In genomic region chr16:70418993-70419318, GRCh38 we compare ENCODE assay signal across 15 cellular contexts. TPM values are rescaled to one million over a fixed set of nuclear protein-coding genes. Genes with fewer than 3 reads are reported as not detected.
DNase-seq lines count a peak whose midpoint lies in the region; ATAC-seq, FAIRE-seq and TF ChIP-seq lines count a peak whose summit lies in the region.
"Had no signal": no experiment of that assay in that cellular context is flagged by ENCODE, and none has a peak within 500 bp of the region (broad histone marks: within the 10 kb centered on the region; RNA-seq: fewer than 3 reads in every experiment).

No MANE protein-coding gene starts in this region.

- no peak for FAIRE-seq in H1 (lab: Jason Lieb, UNC)

- H2AFZ ChIP-seq in SU-DHL-6 (ENCODE audit: low read depth, low read length, severe bottlenecking) (no peak overlapping the region), H1 (ENCODE audit: low read length) (no peak overlapping the region)

- 0 out of 2 replicates have a peak overlapping the region, but pooled peaks have one; percentile 45 for H4K8ac ChIP-seq in H1 (ENCODE audit: extremely low read depth, insufficient read depth, low read length)

- no peak overlapping the region for H3K14ac ChIP-seq in H1 (ENCODE audit: insufficient read length)

- TF ChIP-seq RAD21 in H1 (IDR thresholded peaks at IDR 0.05 in 1 of 2, conservative IDR thresholded peaks at IDR 0.05 in 1 of 2; ENCODE audit: low read depth in 2 of 2, low read length in 2 of 2): no peak

- POLR2A ChIA-PET in H1 (lab: Charles Lee; ENCODE audit: partially characterized antibody): interaction anchor here (1.3 to 3.8 kb wide), 4 partner anchors 9 to 104 kb away, joined by 4 to 18 read pairs (median 7); partner anchors contain the start of gene COG4

- H3F3A ChIP-seq in SU-DHL-6 (ENCODE audit: insufficient read depth): peaks cover 18% of the 10 kb centered on the region; the same call in 1 of the 2 replicates

- no peak for TF ChIP-seq POLR2A in H1 (IDR thresholded peaks at IDR 0.05; ENCODE audit: control extremely low read depth in 1 of 2, low read depth in 2 of 2, low read length in 2 of 2)
- no peak for TF ChIP-seq POLR2A in vagina (IDR thresholded peaks at IDR 0.05)

- H2BK120ac ChIP-seq in H1 (replicated peaks; ENCODE audit: low read depth, low read length): no peak overlapping the region

- H3K27ac ChIP-seq in cardiac muscle cell (peak overlapping the region; percentile 77), SU-DHL-6 (ENCODE audit: low read depth, low read length) (peak overlapping the region; percentile 76; the same call in 1 of the 2 replicates), H1 (ENCODE audit: low read depth, low read length) (no peak overlapping the region; the same call in 1 of the 2 replicates), vagina (no peak overlapping the region)
- H3K27ac ChIP-seq: brain microvascular endothelial cell had no signal

- no peak overlapping the region for H4K91ac ChIP-seq in H1 (replicated peaks; ENCODE audit: insufficient read length, low read length)

- no peak overlapping the region for H3K23ac ChIP-seq in H1 (ENCODE audit: insufficient read length)

- no peak overlapping the region for H3K4me3 ChIP-seq in cardiac muscle cell
- no peak overlapping the region for H3K4me3 ChIP-seq in SU-DHL-6 (ENCODE audit: insufficient read depth, low read length, poor library complexity, severe bottlenecking)
- no peak overlapping the region for H3K4me3 ChIP-seq in H1 (ENCODE audit: extremely low read depth in 1 of 4, insufficient read depth in 2 of 4, low read depth in 3 of 4, low read length in 4 of 4)
- no peak overlapping the region for H3K4me3 ChIP-seq in vagina
- H3K4me3 ChIP-seq: skin epidermis had no signal

- H3K4me1 ChIP-seq in cardiac muscle cell (ENCODE audit: low read depth): peaks cover 69% of the 10 kb centered on the region
- H3K4me1 ChIP-seq in H1 (replicated peaks in 1 of 4; ENCODE audit: control insufficient read depth in 3 of 4, insufficient read depth in 4 of 4, low read length in 3 of 4): peaks cover 0 to 30% (median 20%) of the 10 kb centered on the region in 4 experiments; a peak in 6 of 7 replicates
- peaks cover 31% of the 10 kb centered on the region for H3K4me1 ChIP-seq in vagina

- H3K9me2 ChIP-seq in SU-DHL-6 (replicated peaks; ENCODE audit: insufficient read depth, low read length): no peaks in the 10 kb centered on the region

- H2BK5ac ChIP-seq in H1 (ENCODE audit: low read depth, low read length): no peak overlapping the region

- H3K9me3 ChIP-seq in cardiac muscle cell (ENCODE audit: low read depth): no peaks in the 10 kb centered on the region
- H3K9me3 ChIP-seq in SU-DHL-6 (ENCODE audit: insufficient read depth, low read length): no peaks in the 10 kb centered on the region
- H3K9me3 ChIP-seq in H1 (ENCODE audit: insufficient read depth in 2 of 2, low read depth in 1 of 2, low read length in 1 of 2): no peaks in the 10 kb centered on the region
- no peaks in the 10 kb centered on the region for H3K9me3 ChIP-seq in vagina

- H3K4ac ChIP-seq in H1 (replicated peaks; ENCODE audit: insufficient read length, low read depth, low read length): no peak overlapping the region

- ATAC-seq in left cardiac atrium: no peak

- TF ChIP-seq EP300 in H1 (IDR thresholded peaks at IDR 0.05; ENCODE audit: borderline replicate concordance in 1 of 2, low read depth in 2 of 2, low read length in 2 of 2): no peak

- WGBS in H1 (ENCODE audit: extremely low coverage in 1 of 2, insufficient coverage in 1 of 2, insufficient read length in 1 of 2, insufficient replicate concordance in 2 of 2, low coverage in 1 of 2, low lambda C conversion rate in 2 of 2, missing lambda C conversion rate in 1 of 2), 2 experiments: 95% methylated on average over 5 of the region's 5 CpGs; no CpG with 5 or more reads in 1 of the 2 experiments

- H3K79me2 ChIP-seq in SU-DHL-6 (ENCODE audit: insufficient read depth, low read length) (peaks cover 32% of the 10 kb centered on the region; the same call in 1 of the 2 replicates), H1 (ENCODE audit: control insufficient read depth in 1 of 2, insufficient read depth in 2 of 2, low read length in 2 of 2) (peaks cover 0 to 55% of the 10 kb centered on the region in 2 experiments; a peak in 2 of 4 replicates)

- no peaks in the 10 kb centered on the region for H4K20me1 ChIP-seq in SU-DHL-6 (ENCODE audit: low read depth, low read length)
- H4K20me1 ChIP-seq in H1 (replicated peaks in 1 of 2; ENCODE audit: control insufficient read depth in 1 of 2, insufficient read depth in 2 of 2, low read length in 2 of 2): peaks cover 6 to 23% of the 10 kb centered on the region in 2 experiments

- H3K27me3 ChIP-seq in cardiac muscle cell (no peaks in the 10 kb centered on the region), SU-DHL-6 (ENCODE audit: low read length) (no peaks in the 10 kb centered on the region), H1 (replicated peaks in 1 of 4; ENCODE audit: control insufficient read depth in 3 of 4, extremely low read depth in 1 of 4, insufficient read depth in 3 of 4, low read length in 3 of 4) (no peaks in the 10 kb centered on the region), vagina (no peaks in the 10 kb centered on the region)
- H3K27me3 ChIP-seq: brain microvascular endothelial cell had no signal

- no peak overlapping the region; the same call in 1 of the 2 replicates for H2AK5ac ChIP-seq in H1 (ENCODE audit: low read depth, low read length)

- no peaks in the 10 kb centered on the region for H3K23me2 ChIP-seq in H1 (ENCODE audit: low read depth, low read length)

- no peak for DNase-seq in cardiac muscle cell (ENCODE audit: low read depth in 1 of 2, low spot score in 1 of 2)
- no peak for DNase-seq in left cardiac atrium
- DNase-seq in H1 (ENCODE audit: low read depth in 1 of 2, low spot score in 2 of 2): no peak
- no peak for DNase-seq in NCI-H2227 treated with DMSO at 0.1 percent for 48 hours (lab: John Stamatoyannopoulos, UW)
- DNase-seq in NOMO-1 treated with dmso at 0.1 percent for 144 hours (lab: John Stamatoyannopoulos, UW; ENCODE audit: unreplicated experiment): no peak
- no peak for DNase-seq in vagina (ENCODE audit: extremely low spot score in 2 of 2)
- no peak for DNase-seq in GM10266 (ENCODE audit: extremely low spot score)
- DNase-seq: activated effector memory CD4-positive, alpha-beta T cell treated with Interleukin-2 at 50 U/mL for 16 hours; brain microvascular endothelial cell; DMS79 treated with DMSO at 0.1 percent for 48 hours; effector CD8-positive, alpha-beta T cell; NCI-H1694 treated with DMSO at 0.1 percent for 48 hours; occipital lobe had no signal

- H3K36me3 ChIP-seq in cardiac muscle cell (no peaks in the 10 kb centered on the region), SU-DHL-6 (ENCODE audit: low read length) (no peaks in the 10 kb centered on the region), H1 (ENCODE audit: control insufficient read depth in 2 of 4, insufficient read depth in 4 of 4, low read length in 3 of 4) (no peaks in the 10 kb centered on the region), vagina (no peaks in the 10 kb centered on the region)

- no peak overlapping the region for H2BK15ac ChIP-seq in H1 (ENCODE audit: low read length)

- H3K4me2 ChIP-seq in SU-DHL-6 (ENCODE audit: low read depth, low read length, poor library complexity, severe bottlenecking): peak overlapping the region; percentile 22
- no peak overlapping the region for H3K4me2 ChIP-seq in H1 (ENCODE audit: insufficient read depth in 1 of 2, low read depth in 2 of 2, low read length in 2 of 2)

- intact Hi-C loops in left cardiac atrium (cut with DNase I) (no loop called here), vagina (cut with DNase I) (loop anchor here (5.0 kb wide), 1 partner anchor 53 kb away; no protein-coding TSS in a partner anchor)

- no peak overlapping the region for H2BK20ac ChIP-seq in H1 (ENCODE audit: low read length)

- CTCF ChIA-PET in H1 (lab: Charles Lee; ENCODE audit: partially characterized antibody): interaction anchor here (0.8 to 4.1 kb wide), 10 partner anchors 9 to 51 kb away, joined by 3 to 27 read pairs (median 4); no protein-coding TSS in a partner anchor

- H3K79me1 ChIP-seq in H1 (ENCODE audit: low read depth, low read length): peaks cover 18% of the 10 kb centered on the region

- H3K56ac ChIP-seq in H1 (replicated peaks; ENCODE audit: insufficient read length, low read depth, low read length): no peak overlapping the region

- H3K9ac ChIP-seq in SU-DHL-6 (ENCODE audit: low read length) (peak overlapping the region; percentile 17), H1 (replicated peaks in 1 of 4; ENCODE audit: extremely low read depth in 1 of 4, low read depth in 3 of 4, low read length in 3 of 4) (0 out of 7 replicates have a peak overlapping the region, but pooled peaks of 1 of the 4 experiments have one; percentile 2)

- TF ChIP-seq CTCF in cardiac muscle cell (IDR thresholded peaks at IDR 0.05; ENCODE audit: low read depth, low read length): no peak
- TF ChIP-seq CTCF in SU-DHL-6 (IDR thresholded peaks at IDR 0.05; ENCODE audit: insufficient read depth, low read length, poor library complexity, severe bottlenecking): no peak
- TF ChIP-seq CTCF in H1 (IDR thresholded peaks at IDR 0.05; ENCODE audit: control extremely low read depth in 1 of 3, insufficient read depth in 1 of 3, low read depth in 1 of 3, low read length in 3 of 3): no peak
- TF ChIP-seq CTCF in vagina (IDR thresholded peaks at IDR 0.05): no peak
- TF ChIP-seq CTCF in GM10266 (IDR thresholded peaks at IDR 0.05; ENCODE audit: control insufficient read depth, insufficient read depth, low read depth, missing control alignments): no peak

- H3K18ac ChIP-seq in H1 (ENCODE audit: extremely low read depth, low read length): no peak overlapping the region

- H2BK12ac ChIP-seq in H1 (ENCODE audit: low read depth, low read length): no peak overlapping the region

- no peak overlapping the region for H4K5ac ChIP-seq in H1 (ENCODE audit: insufficient read length, low read depth, low read length)

RNA-seq across cellular contexts. Expression of gene ST3GAL2, which starts 19.9 kb away (rescaled TPM):
- total RNA-seq in cardiac muscle cell (87.3 and 115 TPM in 2 replicates), left cardiac atrium (10 to 100 TPM; 21.1 to 23.5 TPM), vagina (14.0 TPM)
- polyA plus RNA-seq in cardiac muscle cell (46.1 and 50.9 TPM in 2 replicates), H1 (2011; rRNA removed) (14.4 and 30.5 TPM in 2 replicates)
- total RNA-seq in H1 (2021; fragmentation: NEBNext Ultra II Directional; extraction: Animal tissue kit (Norgen Biotek cat#: 25700)): 39.3 and 39.7 TPM in 2 replicates
- polyA plus RNA-seq in H1 (2011; cell fraction: cytosol; rRNA removed): 16.9 TPM
- polyA plus RNA-seq in H1 (2011; cell fraction: nucleus; rRNA removed): 28.1 TPM
- polyA plus RNA-seq in H1 (2012, experiment 1 of 2): 19.3 to 24.6 TPM (median 22.0 TPM) in 4 replicates
- polyA plus RNA-seq in H1 (2012, experiment 2 of 2): 19.9 TPM
- 26.7 TPM for polyA plus RNA-seq in H1 (2013, experiment 1 of 2)
- polyA plus RNA-seq in H1 (2013, experiment 2 of 2): 27.0 TPM
- polyA minus RNA-seq in H1 (2011; rRNA and poly(A)+ RNA removed): 33.4 and 49.9 TPM in 2 replicates
- 43.4 TPM for polyA minus RNA-seq in H1 (2011; cell fraction: cytosol; rRNA and poly(A)+ RNA removed)
- polyA minus RNA-seq in H1 (2011; cell fraction: nucleus; rRNA and poly(A)+ RNA removed): 43.8 TPM

RNA-seq across cellular contexts. Expression of gene FCSK, which starts 35.4 kb away (rescaled TPM):
- total RNA-seq in cardiac muscle cell (13.8 and 22.5 TPM in 2 replicates), left cardiac atrium (10 to 100 TPM in 1 of 2 donors, 1 to 10 TPM in 1; 9.5 to 11.4 TPM), vagina (20.6 TPM)
- polyA plus RNA-seq in cardiac muscle cell (10.2 and 12.0 TPM in 2 replicates), H1 (2011; rRNA removed) (5.1 and 5.5 TPM in 2 replicates)
- 3.4 and 4.6 TPM in 2 replicates for total RNA-seq in H1 (2021; fragmentation: NEBNext Ultra II Directional; extraction: Animal tissue kit (Norgen Biotek cat#: 25700))
- 4.4 TPM for polyA plus RNA-seq in H1 (2011; cell fraction: cytosol; rRNA removed)
- 16.1 TPM for polyA plus RNA-seq in H1 (2011; cell fraction: nucleus; rRNA removed)
- polyA plus RNA-seq in H1 (2012, experiment 1 of 2): 4.1 to 5.8 TPM (median 4.7 TPM) in 4 replicates
- 3.7 TPM for polyA plus RNA-seq in H1 (2012, experiment 2 of 2)
- 2.4 TPM for polyA plus RNA-seq in H1 (2013, experiment 1 of 2)
- 2.2 TPM for polyA plus RNA-seq in H1 (2013, experiment 2 of 2)
- polyA minus RNA-seq in H1 (2011; rRNA and poly(A)+ RNA removed): 3.7 and 3.9 TPM in 2 replicates
- 5.1 TPM for polyA minus RNA-seq in H1 (2011; cell fraction: cytosol; rRNA and poly(A)+ RNA removed)
- polyA minus RNA-seq in H1 (2011; cell fraction: nucleus; rRNA and poly(A)+ RNA removed): 3.6 TPM

Comparison
In these comparisons a context has a peak if more than half of its experiments do, and no peak if none do; other contexts are left out.
1. H3K27ac ChIP-seq: peak in cardiac muscle cell (single experiment) and SU-DHL-6 (single experiment); none in H1 (single experiment) and vagina (single experiment).